Comparison of ENCODE assay signal across 7 cellular contexts in the genomic region with DNA sequence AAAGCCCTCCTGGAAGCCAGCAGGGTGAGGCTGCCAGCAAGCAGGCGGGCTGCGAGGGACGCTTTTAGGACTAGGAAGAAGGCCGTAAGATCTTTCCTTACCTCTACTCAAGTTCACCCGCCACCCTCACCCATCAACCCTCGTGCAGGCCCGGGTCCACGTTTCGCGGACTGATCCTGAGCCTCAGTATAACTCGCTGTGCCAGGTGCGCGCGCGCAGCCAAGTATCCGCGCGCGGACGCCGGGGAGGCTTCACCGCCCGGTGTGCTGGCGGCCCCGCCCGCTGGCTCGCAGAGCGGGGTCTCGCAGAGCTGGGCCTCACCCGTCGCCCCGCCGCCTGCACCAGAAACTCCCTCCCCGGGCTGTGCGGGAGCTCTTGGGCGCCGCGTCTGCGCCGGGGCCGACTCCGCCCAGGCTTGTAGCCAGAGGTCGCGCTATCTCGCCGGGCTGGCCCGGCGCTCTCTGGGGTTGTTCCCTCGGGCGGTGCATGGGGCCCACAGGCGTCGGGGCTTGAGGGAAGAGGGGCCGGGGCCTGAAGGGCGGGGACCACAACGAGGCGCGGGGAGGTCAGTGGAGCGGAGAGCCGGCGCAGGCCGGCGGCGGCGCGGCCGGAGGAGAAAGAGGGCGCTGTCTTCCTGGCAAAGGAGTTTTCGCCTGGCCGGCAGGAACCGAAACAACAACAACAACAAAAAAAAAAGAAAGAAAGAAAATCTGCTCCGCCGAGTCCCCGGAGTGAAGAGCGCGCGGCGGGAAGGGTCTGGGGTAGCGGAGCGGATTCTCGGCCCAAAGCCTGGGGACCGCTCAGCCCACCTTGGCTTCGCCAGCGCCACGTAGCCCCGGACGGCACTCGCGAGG. TPM values are rescaled to one million over a fixed set of nuclear protein-coding genes. Genes with fewer than 3 reads are reported as not detected.
A peak's percentile ranks its signal among the peaks of the same experiment; 100 is the strongest.
DNase-seq lines count a peak whose midpoint lies in the region; ATAC-seq and TF ChIP-seq lines count a peak whose summit lies in the region.

No MANE protein-coding gene starts in this region.

- no peak overlapping the region for H3K27ac Mint-ChIP-seq in central memory CD8-positive, alpha-beta T cell (ENCODE audit: low read depth)

- peaks cover 4% of the 10 kb centered on the region for H3K36me3 Mint-ChIP-seq in central memory CD8-positive, alpha-beta T cell (ENCODE audit: insufficient read depth)

- no peaks in the 10 kb centered on the region for H3K79me2 ChIP-seq in OCI-LY3 (ENCODE audit: low read length)

- peak; percentile 83 for ATAC-seq in GM19463 (IDR thresholded peaks at IDR 0.05; ENCODE audit: unreplicated experiment)
- peak; percentile 80 for ATAC-seq in HG03457 (IDR thresholded peaks at IDR 0.05; ENCODE audit: unreplicated experiment)
- ATAC-seq in central memory CD8-positive, alpha-beta T cell (replicated peaks; ENCODE audit: extremely low read depth, poor library complexity, severe bottlenecking): peak; percentile 40
- ATAC-seq in left lung: peak; percentile 93
- no peak for ATAC-seq in thoracic aorta (ENCODE audit: insufficient number of reproducible peaks, low FRiP score, low read depth)

- TF ChIP-seq CTCF in OCI-LY3 (IDR thresholded peaks at IDR 0.05; ENCODE audit: low read depth, low read length) (peak; percentile 67), left lung (IDR thresholded peaks at IDR 0.05) (peak in 1 of 2 donors; percentile 28), thoracic aorta (IDR thresholded peaks at IDR 0.05) (peak; percentile 12)

- H3K27me3 ChIP-seq in OCI-LY3 (ENCODE audit: low read depth, low read length) (0 out of 2 replicates have a peak, but pooled peaks cover 3% of the 10 kb centered on the region), left lung (peaks cover 82 to 100% of the 10 kb centered on the region in 2 donors), thoracic aorta (replicated peaks; ENCODE audit: insufficient read depth) (no peaks in the 10 kb centered on the region)

- H3K9me3 Mint-ChIP-seq in central memory CD8-positive, alpha-beta T cell: no peaks in the 10 kb centered on the region

- peak overlapping the region; percentile 94 for H2AFZ ChIP-seq in OCI-LY3 (ENCODE audit: low read depth, low read length)

- peak; percentile 54 for DNase-seq in GF-D8 (lab: John Stamatoyannopoulos, UW)
- no peak for DNase-seq in central memory CD8-positive, alpha-beta T cell (ENCODE audit: low spot score in 2 of 2)
- peak; percentile 43 to 85 for DNase-seq in left lung
- DNase-seq in thoracic aorta (ENCODE audit: low spot score): no peak

- H3K36me3 ChIP-seq in OCI-LY3 (replicated peaks; ENCODE audit: low read depth, low read length): no peaks in the 10 kb centered on the region
- H3K36me3 ChIP-seq in left lung: no peaks in the 10 kb centered on the region
- no peaks in the 10 kb centered on the region for H3K36me3 ChIP-seq in thoracic aorta

- H3K4me3 Mint-ChIP-seq in central memory CD8-positive, alpha-beta T cell: peak overlapping the region; percentile 62

- H4K20me1 ChIP-seq in OCI-LY3 (ENCODE audit: insufficient read depth, low read length): no peaks in the 10 kb centered on the region

- H3K9ac ChIP-seq in OCI-LY3 (ENCODE audit: low read length): peak overlapping the region; percentile 88

- peak overlapping the region; percentile 26; the same call in 1 of the 2 replicates for H3K27ac ChIP-seq in OCI-LY3 (ENCODE audit: low read length)
- H3K27ac ChIP-seq in left lung: no peak overlapping the region
- no peak overlapping the region for H3K27ac ChIP-seq in thoracic aorta

- H3K4me1 ChIP-seq in OCI-LY3 (ENCODE audit: low read length) (peaks cover 23% of the 10 kb centered on the region), left lung (peaks cover 4 to 27% of the 10 kb centered on the region in 2 donors), thoracic aorta (ENCODE audit: control insufficient read depth in 1 of 2, low read depth in 2 of 2) (peaks cover 4 to 21% of the 10 kb centered on the region in 2 donors)

- peak overlapping the region; percentile 94 for H3K4me2 ChIP-seq in OCI-LY3 (ENCODE audit: low read length)

- peaks cover 30% of the 10 kb centered on the region for H3K4me1 Mint-ChIP-seq in central memory CD8-positive, alpha-beta T cell

- H3K9me3 ChIP-seq in OCI-LY3 (ENCODE audit: insufficient read depth, low read length) (no peaks in the 10 kb centered on the region), left lung (no peaks in the 10 kb centered on the region), thoracic aorta (no peaks in the 10 kb centered on the region)

- intact Hi-C loops in left lung (cut with DNase I): no loop called here

- H3K27me3 Mint-ChIP-seq in central memory CD8-positive, alpha-beta T cell: peaks cover 96% of the 10 kb centered on the region

- H3K4me3 ChIP-seq in OCI-LY3 (ENCODE audit: low read length) (peak overlapping the region; percentile 91), left lung (peak overlapping the region; percentile 54 to 57), thoracic aorta (peak overlapping the region; percentile 78)

RNA-seq across cellular contexts. Expression of a gene that starts 7.7 kb away (rescaled TPM):
- 1 to 10 TPM in 1 of 2 donors, not detected in 1; 1.3 TPM for total RNA-seq in left lung
- total RNA-seq in thoracic aorta: 1 to 10 TPM; 2.6 to 5.1 TPM

Comparison
In these comparisons a context has a peak if more than half of its experiments do, and no peak if none do; other contexts are left out.
1. DNase-seq: peak in GF-D8 (single experiment) and left lung (2 of 2); none in central memory CD8-positive, alpha-beta T cell (0 of 2) and thoracic aorta (single experiment).
2. Peak in every context shown above with its lines, with median percentiles within 50 percentile points of each other: H3K4me3 ChIP-seq.